In the genomic region with DNA sequence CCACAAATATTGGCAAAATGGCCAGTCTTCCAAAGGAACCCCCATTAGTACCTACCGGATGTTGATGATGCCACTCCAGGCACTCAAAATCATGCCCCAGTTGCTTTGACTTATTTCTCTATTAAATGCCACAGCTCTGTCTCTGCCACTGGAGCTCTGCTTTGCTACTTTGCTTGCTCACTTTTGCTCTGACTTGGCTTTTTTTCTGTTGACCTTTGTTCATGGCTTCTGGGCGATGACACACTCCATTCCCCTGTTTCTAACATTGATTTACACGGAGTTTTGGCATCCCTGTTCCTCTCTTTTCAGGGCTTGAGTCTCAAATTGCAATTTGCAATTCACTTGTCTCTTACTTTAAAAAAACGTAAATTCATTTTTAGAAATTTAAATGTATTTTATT, we compare ENCODE assay signal across 20 cellular contexts.
"Had no signal": no experiment of that assay in that cellular context is flagged by ENCODE, and none has a peak within 500 bp of the region (broad histone marks: within the 10 kb centered on the region; RNA-seq: fewer than 3 reads in every experiment).

No MANE protein-coding gene starts in this region.

- FAIRE-seq: bronchial epithelial cell, keratinocyte had no signal

- H3K36me3 ChIP-seq: heart left ventricle, prostate gland, sigmoid colon, thyroid gland had no signal

- H3K27ac Mint-ChIP-seq: activated CD4-positive, alpha-beta T cell treated with anti-CD3 and anti-CD28 coated beads for 36 hours; activated CD8-positive, alpha-beta T cell treated with anti-CD3 and anti-CD28 coated beads for 36 hours; activated naive CD8-positive, alpha-beta T cell treated with anti-CD3 and anti-CD28 coated beads for 36 hours; activated T-cell treated with anti-CD3 and anti-CD28 coated beads, Interleukin-2, amount 50 U/mL, for 72 hours; endodermal cell; naive B cell had no signal

- H3K27me3 Mint-ChIP-seq: activated CD4-positive, alpha-beta T cell treated with anti-CD3 and anti-CD28 coated beads for 36 hours; activated CD8-positive, alpha-beta T cell treated with anti-CD3 and anti-CD28 coated beads for 36 hours; activated naive CD8-positive, alpha-beta T cell treated with anti-CD3 and anti-CD28 coated beads for 36 hours; naive B cell had no signal

- H3K9me3 Mint-ChIP-seq: activated CD8-positive, alpha-beta T cell treated with anti-CD3 and anti-CD28 coated beads for 36 hours had no signal

- H3K27ac ChIP-seq: foreskin keratinocyte, heart left ventricle, prostate gland, sigmoid colon, thyroid gland had no signal

- H3K4me3 Mint-ChIP-seq: activated CD4-positive, alpha-beta T cell treated with anti-CD3 and anti-CD28 coated beads for 36 hours; activated CD8-positive, alpha-beta T cell treated with anti-CD3 and anti-CD28 coated beads for 36 hours; activated naive CD8-positive, alpha-beta T cell treated with anti-CD3 and anti-CD28 coated beads for 36 hours; activated T-cell treated with anti-CD3 and anti-CD28 coated beads, Interleukin-2, amount 50 U/mL, for 72 hours; endodermal cell; naive B cell had no signal

- ATAC-seq: activated CD4-positive, alpha-beta T cell treated with anti-CD3 and anti-CD28 coated beads for 36 hours; activated CD8-positive, alpha-beta T cell treated with anti-CD3 and anti-CD28 coated beads for 36 hours; activated T-cell treated with anti-CD3 and anti-CD28 coated beads, Interleukin-2, amount 50 U/mL, for 72 hours; esophagus mucosa; foreskin keratinocyte; heart left ventricle had no signal

- H3K4me3 ChIP-seq: heart left ventricle, prostate gland, sigmoid colon, thyroid gland had no signal

- H3K36me3 Mint-ChIP-seq: activated naive CD8-positive, alpha-beta T cell treated with anti-CD3 and anti-CD28 coated beads for 36 hours; naive B cell had no signal

- H3K4me1 ChIP-seq: foreskin keratinocyte, prostate gland, thyroid gland had no signal

- H3K27me3 ChIP-seq: foreskin keratinocyte, heart left ventricle, sigmoid colon, thyroid gland had no signal

- DNase-seq: activated CD4-positive, alpha-beta T cell treated with anti-CD3 and anti-CD28 coated beads for 36 hours; activated CD8-positive, alpha-beta memory T cell treated with anti-CD3 and anti-CD28 coated beads, Interleukin-2, amount 50 U/mL, for 4 hours; activated CD8-positive, alpha-beta T cell treated with anti-CD3 and anti-CD28 coated beads for 36 hours; activated gamma-delta T cell treated with Interleukin-2 at 50 U/mL for 16 hours; activated naive CD8-positive, alpha-beta T cell treated with anti-CD3 and anti-CD28 coated beads for 36 hours; activated T-cell treated with anti-CD3 and anti-CD28 coated beads, Interleukin-2, amount 50 U/mL, for 72 hours; aorta; endodermal cell; foreskin keratinocyte; heart left ventricle; midbrain; naive B cell; sigmoid colon; stimulated activated CD4-positive, alpha-beta T cell treated with anti-CD3 and anti-CD28 coated beads, Interleukin-4, amount 100 ng/mL, for 1 hour; T-helper 9 cell; thyroid gland had no signal

- H3K9me3 ChIP-seq: heart left ventricle, prostate gland, sigmoid colon, thyroid gland had no signal
